In genomic region chr1:15153184-15153841, GRCh38 we compare ENCODE assay signal across 8 cellular contexts. TPM values are rescaled to one million over a fixed set of nuclear protein-coding genes. Genes with fewer than 3 reads are reported as not detected.
DNase-seq lines count a peak whose midpoint lies in the region; ATAC-seq and TF ChIP-seq lines count a peak whose summit lies in the region.

TMEM51 (plus strand) TSS chr1:15153747; CDS start chr1:15215088, 61,341 bp downstream.

- TF ChIP-seq RAD21 in IMR-90 (IDR thresholded peaks at IDR 0.05; ENCODE audit: low read length): no peak

- WGBS in IMR-90 (ENCODE audit: extremely low coverage in 2 of 2, insufficient read length in 1 of 2), 2 experiments: 2% methylated on average over 11 of the region's 56 CpGs; no CpG with 5 or more reads in 1 of the 2 experiments

- H3K9me3 ChIP-seq in IMR-90 (ENCODE audit: control insufficient read depth, insufficient read depth, low read length) (peaks cover 3% of the 10 kb centered on the region; the same call in 1 of the 2 replicates), T-helper 17 cell (ENCODE audit: control insufficient read depth, low read length, poor library complexity, severe bottlenecking) (no peaks in the 10 kb centered on the region), mononuclear cell (ENCODE audit: low read depth, low read length) (no peaks in the 10 kb centered on the region), uterus (no peaks in the 10 kb centered on the region)

- peak within 1 kb of the TSS; percentile 84 for H2AFZ ChIP-seq in IMR-90 (replicated peaks; ENCODE audit: low read length, poor library complexity)

- peak within 1 kb of the TSS; percentile 87 for H3K4ac ChIP-seq in IMR-90 (ENCODE audit: low read depth, low read length)

- DNase-seq in DMS 273 treated with DMSO at 0.1 percent for 48 hours (lab: John Stamatoyannopoulos, UW) (peak; percentile 32), IMR-90 (peak; percentile 64), T-helper 17 cell (no peak), epithelial cell of proximal tubule (ENCODE audit: low read depth) (no peak), uterus (peak; percentile 47 to 76)

- H3K4me3 ChIP-seq in IMR-90 (ENCODE audit: insufficient read depth, low read depth, low read length): peak within 1 kb of the TSS; percentile 80
- H3K4me3 ChIP-seq in epithelial cell of proximal tubule (ENCODE audit: low read depth, low read length): peak within 1 kb of the TSS; percentile 88
- peak within 1 kb of the TSS; percentile 8 for H3K4me3 ChIP-seq in mononuclear cell (ENCODE audit: low read length)
- peak within 1 kb of the TSS; percentile 58 to 89 for H3K4me3 ChIP-seq in uterus

- H3K27ac ChIP-seq in IMR-90 (ENCODE audit: insufficient read depth, low read length) (peak within 1 kb of the TSS; percentile 74), uterus (peak within 1 kb of the TSS; percentile 69 to 76)

- dilution Hi-C loops in IMR-90 (cut with HindIII; ENCODE audit: low sequenced_read_pairs, unreplicated experiment): no loop called here

- POLR2A ChIA-PET in IMR-90 (lab: Charles Lee; ENCODE audit: unreplicated experiment): no interaction called here

- peak within 1 kb of the TSS; percentile 92 for H3K14ac ChIP-seq in IMR-90 (replicated peaks; ENCODE audit: low read depth, low read length)

- peak within 1 kb of the TSS; percentile 46; the same call in 1 of the 2 replicates for H3K56ac ChIP-seq in IMR-90 (ENCODE audit: extremely low read depth, insufficient read depth, low read length)

- peak; percentile 81 for ATAC-seq in IMR-90 (ENCODE audit: low read depth)
- ATAC-seq in T-helper 17 cell: no peak
- ATAC-seq in GM21528 (IDR thresholded peaks at IDR 0.05; ENCODE audit: low FRiP score, unreplicated experiment): no peak
- no peak for ATAC-seq in HG02642 (IDR thresholded peaks at IDR 0.05; ENCODE audit: poor library complexity, unreplicated experiment)

- H4K5ac ChIP-seq in IMR-90 (ENCODE audit: low read depth, low read length): peak within 1 kb of the TSS; percentile 43

- H3K4me3 Mint-ChIP-seq in T-helper 17 cell: peak within 1 kb of the TSS; percentile 79

- H3K36me3 ChIP-seq in IMR-90 (ENCODE audit: control insufficient read depth, insufficient read depth, low read length) (peaks cover 3% of the 10 kb centered on the region), uterus (no peaks in the 10 kb centered on the region)

- peak within 1 kb of the TSS; percentile 66 for H3K23ac ChIP-seq in IMR-90 (ENCODE audit: low read depth, low read length)

- CTCF ChIA-PET in IMR-90 (lab: Yijun Ruan, JAX): interaction anchor here (0.6 to 2.4 kb wide), 13 partner anchors 12 to 1379 kb away, joined by 3 to 14 read pairs (median 3); no protein-coding TSS in a partner anchor

- H4K91ac ChIP-seq in IMR-90 (ENCODE audit: insufficient read depth, low read depth, low read length): peak within 1 kb of the TSS; percentile 66

- intact Hi-C loops in IMR-90 (cut with micrococcal nuclease) (loop anchor here (2.0 kb wide), 2 partner anchors 59 to 277 kb away; no protein-coding TSS in a partner anchor), uterus (cut with DNase I; ENCODE audit: low total_unique reads) (loop anchor here (10.0 kb wide), 1 partner anchor 111 kb away; no protein-coding TSS in a partner anchor)

- H3K18ac ChIP-seq in IMR-90 (ENCODE audit: low read depth, low read length): peak within 1 kb of the TSS; percentile 71

- H2AK5ac ChIP-seq in IMR-90 (ENCODE audit: low read depth, low read length): peak within 1 kb of the TSS; percentile 57; the same call in 1 of the 2 replicates

- H3K27me3 Mint-ChIP-seq in T-helper 17 cell: peaks cover 57% of the 10 kb centered on the region

- peaks cover 6% of the 10 kb centered on the region for H4K20me1 ChIP-seq in IMR-90 (ENCODE audit: insufficient read depth, low read length)

- in situ Hi-C loops in IMR-90 (cut with MboI; ENCODE audit: low sequenced_read_pairs): loop anchor here (5.0 to 10.0 kb wide), 2 partner anchors 119 to 271 kb away; no protein-coding TSS in a partner anchor

- H3K36me3 Mint-ChIP-seq in T-helper 17 cell (ENCODE audit: low read depth): no peaks in the 10 kb centered on the region

- no TSS peak for BruUV-seq in IMR-90 (replicated peaks; lab: Mats Ljungman, UMichigan)

- H3K4me2 ChIP-seq in IMR-90 (ENCODE audit: low read depth, low read length): peak within 1 kb of the TSS; percentile 91

- H3K9ac ChIP-seq in IMR-90 (ENCODE audit: low read depth, low read length): peak within 1 kb of the TSS; percentile 76

- H2BK20ac ChIP-seq in IMR-90 (ENCODE audit: low read depth, low read length): peak within 1 kb of the TSS; percentile 4

- 0 out of 2 replicates have a peak, but pooled peaks cover 3% of the 10 kb centered on the region for H3K27me3 ChIP-seq in IMR-90 (ENCODE audit: control insufficient read depth, insufficient read depth, low read length)
- peaks cover 38% of the 10 kb centered on the region for H3K27me3 ChIP-seq in mononuclear cell (ENCODE audit: insufficient read depth, low read length)
- no peaks in the 10 kb centered on the region for H3K27me3 ChIP-seq in uterus

- no peak for TF ChIP-seq CTCF in IMR-90 (conservative IDR thresholded peaks at IDR 0.05; ENCODE audit: low read depth, low read length)
- TF ChIP-seq CTCF in epithelial cell of proximal tubule (conservative IDR thresholded peaks at IDR 0.05; ENCODE audit: low read depth, low read length): no peak
- no peak for TF ChIP-seq CTCF in uterus (IDR thresholded peaks at IDR 0.05)

- peak within 1 kb of the TSS; percentile 92 for H2AK9ac ChIP-seq in IMR-90 (replicated peaks; ENCODE audit: low read depth, low read length, poor library complexity)

- TF ChIP-seq POLR2A in IMR-90 (IDR thresholded peaks at IDR 0.05; ENCODE audit: low read depth, low read length): no peak; the same call in 1 of the 2 replicates
- TF ChIP-seq POLR2A in uterus (IDR thresholded peaks at IDR 0.05): peak in 1 of 2 donors; percentile 53

- H2BK120ac ChIP-seq in IMR-90 (ENCODE audit: low read depth, low read length): peak within 1 kb of the TSS; percentile 48

- H3K9me1 ChIP-seq in IMR-90 (ENCODE audit: insufficient read depth, low read length): peaks cover 24% of the 10 kb centered on the region

- H2BK5ac ChIP-seq in IMR-90 (ENCODE audit: low read depth, low read length, poor library complexity, severe bottlenecking): peak within 1 kb of the TSS; percentile 45

- H4K8ac ChIP-seq in IMR-90 (ENCODE audit: low read depth in 2 of 2, low read length in 2 of 2): peak within 1 kb of the TSS in 1 of 2 experiments; percentile 41; a peak in 2 of 4 replicates

- H3K27ac Mint-ChIP-seq in T-helper 17 cell: no peak within 1 kb of the TSS

- 0 out of 3 replicates have a peak within 1 kb of the TSS, but pooled peaks have one; percentile 45 for H2BK15ac ChIP-seq in IMR-90 (ENCODE audit: low read depth, low read length)

- H3K79me1 ChIP-seq in IMR-90 (ENCODE audit: low read depth in 1 of 2, low read length in 2 of 2): peaks cover 35 to 43% of the 10 kb centered on the region in 2 experiments

- peaks cover 22% of the 10 kb centered on the region for H3K4me1 Mint-ChIP-seq in T-helper 17 cell

- peaks cover 25% of the 10 kb centered on the region for H3K4me1 ChIP-seq in IMR-90 (ENCODE audit: control insufficient read depth, insufficient read depth, low read length)
- H3K4me1 ChIP-seq in mononuclear cell (ENCODE audit: insufficient read depth, low read length): peaks cover 26% of the 10 kb centered on the region
- peaks cover 0 to 5% of the 10 kb centered on the region in 2 donors for H3K4me1 ChIP-seq in uterus

TF ChIP-seq in IMR-90, 13 proteins besides CTCF, POLR2A, EP300 and RAD21:
- TF ChIP-seq SMC3 (IDR thresholded peaks at IDR 0.05; ENCODE audit: low read depth, low read length) (no peak), MAZ (IDR thresholded peaks at IDR 0.05; ENCODE audit: borderline replicate concordance, low read depth, low read length) (peak; percentile 21; the same call in 1 of the 2 replicates), NFE2L2 (IDR thresholded peaks at IDR 0.05; ENCODE audit: low read depth, low read length) (no peak)
TF ChIP-seq in IMR-90: peak in this region for 1.

RNA-seq across cellular contexts. Expression of gene TMEM51, which starts in this region (rescaled TPM):
- total RNA-seq in IMR-90 (2012; rRNA removed): 2.7 and 3.6 TPM in 2 replicates
- 10.2 and 11.6 TPM in 2 replicates for polyA plus RNA-seq in IMR-90 (2012; rRNA removed)
- polyA plus RNA-seq in IMR-90 (2012; cell fraction: cytosol; rRNA removed): 12.3 and 20.7 TPM in 2 replicates
- polyA plus RNA-seq in IMR-90 (2012; cell fraction: nucleus; rRNA removed; ENCODE audit: low replicate concordance): 8.6 and 13.7 TPM in 2 replicates
- not detected for total RNA-seq in T-helper 17 cell
- 48.1 and 86.7 TPM in 2 replicates for total RNA-seq in epithelial cell of proximal tubule
- 1.0 TPM for total RNA-seq in mononuclear cell
- 10 to 100 TPM in 1 of 4 donors, 1 to 10 TPM in 3; 1.3 to 45.0 (median 9.9) TPM for total RNA-seq in uterus

Comparison
In these comparisons a context has a peak if more than half of its experiments do, and no peak if none do; other contexts are left out.
1. DNase-seq: peak in DMS 273 treated with DMSO at 0.1 percent for 48 hours (single experiment), IMR-90 (single experiment) and uterus (2 of 2); none in T-helper 17 cell (0 of 3) and epithelial cell of proximal tubule (single experiment).
2. H3K4me3 ChIP-seq: peak in every context shown above with its lines; median percentile 88 in epithelial cell of proximal tubule; 80 in IMR-90; 74 in uterus; 8 in mononuclear cell.